Comparison of ENCODE assay signal across 1 cellular context in genomic region chr11:95789506-95790122, GRCh38.
A peak's percentile ranks its signal among the peaks of the same experiment; 100 is the strongest.
TF ChIP-seq lines count a peak whose summit lies in the region.

Gene FAM76B, minus strand, starts transcription at chr11:95789782. Its CDS starts 304 bp downstream, at chr11:95789478.

TF ChIP-seq in HepG2, 621 proteins besides CTCF, POLR2A, EP300 and RAD21 (continued from another document and continues in another):
- no peak for TF ChIP-seq ZNF646 (CRISPR knock-in tag; IDR thresholded peaks at IDR 0.05)
- TF ChIP-seq FIP1L1 (IDR thresholded peaks at IDR 0.05; ENCODE audit: borderline replicate concordance, insufficient read depth, low read depth, low read length): peak; percentile 92; the same call in 1 of the 2 replicates
- no peak for TF ChIP-seq ZNF34 (CRISPR knock-in tag; IDR thresholded peaks at IDR 0.05; ENCODE audit: borderline replicate concordance)
- no peak; the same call in 1 of the 2 replicates for TF ChIP-seq ZNF143 (CRISPR knock-in tag; IDR thresholded peaks at IDR 0.05)
- TF ChIP-seq SIX1 (CRISPR knock-in tag; IDR thresholded peaks at IDR 0.05; ENCODE audit: borderline replicate concordance): 0 out of 2 replicates have a peak, but pooled peaks have one; percentile 34
- TF ChIP-seq, protein P1, sequence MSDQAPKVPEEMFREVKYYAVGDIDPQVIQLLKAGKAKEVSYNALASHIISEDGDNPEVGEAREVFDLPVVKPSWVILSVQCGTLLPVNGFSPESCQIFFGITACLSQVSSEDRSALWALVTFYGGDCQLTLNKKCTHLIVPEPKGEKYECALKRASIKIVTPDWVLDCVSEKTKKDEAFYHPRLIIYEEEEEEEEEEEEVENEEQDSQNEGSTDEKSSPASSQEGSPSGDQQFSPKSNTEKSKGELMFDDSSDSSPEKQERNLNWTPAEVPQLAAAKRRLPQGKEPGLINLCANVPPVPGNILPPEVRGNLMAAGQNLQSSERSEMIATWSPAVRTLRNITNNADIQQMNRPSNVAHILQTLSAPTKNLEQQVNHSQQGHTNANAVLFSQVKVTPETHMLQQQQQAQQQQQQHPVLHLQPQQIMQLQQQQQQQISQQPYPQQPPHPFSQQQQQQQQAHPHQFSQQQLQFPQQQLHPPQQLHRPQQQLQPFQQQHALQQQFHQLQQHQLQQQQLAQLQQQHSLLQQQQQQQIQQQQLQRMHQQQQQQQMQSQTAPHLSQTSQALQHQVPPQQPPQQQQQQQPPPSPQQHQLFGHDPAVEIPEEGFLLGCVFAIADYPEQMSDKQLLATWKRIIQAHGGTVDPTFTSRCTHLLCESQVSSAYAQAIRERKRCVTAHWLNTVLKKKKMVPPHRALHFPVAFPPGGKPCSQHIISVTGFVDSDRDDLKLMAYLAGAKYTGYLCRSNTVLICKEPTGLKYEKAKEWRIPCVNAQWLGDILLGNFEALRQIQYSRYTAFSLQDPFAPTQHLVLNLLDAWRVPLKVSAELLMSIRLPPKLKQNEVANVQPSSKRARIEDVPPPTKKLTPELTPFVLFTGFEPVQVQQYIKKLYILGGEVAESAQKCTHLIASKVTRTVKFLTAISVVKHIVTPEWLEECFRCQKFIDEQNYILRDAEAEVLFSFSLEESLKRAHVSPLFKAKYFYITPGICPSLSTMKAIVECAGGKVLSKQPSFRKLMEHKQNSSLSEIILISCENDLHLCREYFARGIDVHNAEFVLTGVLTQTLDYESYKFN (CRISPR knock-in tag; conservative IDR thresholded peaks at IDR 0.05): peak; percentile 57; the same call in 1 of the 2 replicates
- TF ChIP-seq HCFC1 (IDR thresholded peaks at IDR 0.05; ENCODE audit: low read depth, low read length): 0 out of 2 replicates have a peak, but pooled peaks have one; percentile 50
- TF ChIP-seq MEIS1 (CRISPR knock-in tag; IDR thresholded peaks at IDR 0.05; ENCODE audit: borderline replicate concordance): 0 out of 2 replicates have a peak, but pooled peaks have one; percentile 38
- TF ChIP-seq, protein P2, sequence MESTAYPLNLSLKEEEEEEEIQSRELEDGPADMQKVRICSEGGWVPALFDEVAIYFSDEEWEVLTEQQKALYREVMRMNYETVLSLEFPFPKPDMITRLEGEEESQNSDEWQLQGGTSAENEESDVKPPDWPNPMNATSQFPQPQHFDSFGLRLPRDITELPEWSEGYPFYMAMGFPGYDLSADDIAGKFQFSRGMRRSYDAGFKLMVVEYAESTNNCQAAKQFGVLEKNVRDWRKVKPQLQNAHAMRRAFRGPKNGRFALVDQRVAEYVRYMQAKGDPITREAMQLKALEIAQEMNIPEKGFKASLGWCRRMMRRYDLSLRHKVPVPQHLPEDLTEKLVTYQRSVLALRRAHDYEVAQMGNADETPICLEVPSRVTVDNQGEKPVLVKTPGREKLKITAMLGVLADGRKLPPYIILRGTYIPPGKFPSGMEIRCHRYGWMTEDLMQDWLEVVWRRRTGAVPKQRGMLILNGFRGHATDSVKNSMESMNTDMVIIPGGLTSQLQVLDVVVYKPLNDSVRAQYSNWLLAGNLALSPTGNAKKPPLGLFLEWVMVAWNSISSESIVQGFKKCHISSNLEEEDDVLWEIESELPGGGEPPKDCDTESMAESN (CRISPR knock-in tag; conservative IDR thresholded peaks at IDR 0.05): no peak; the same call in 1 of the 2 replicates
- peak; percentile 92 for TF ChIP-seq SAP130 (CRISPR knock-in tag; IDR thresholded peaks at IDR 0.05; ENCODE audit: low read depth)
- no peak for TF ChIP-seq AKAP8 (CRISPR knock-in tag; IDR thresholded peaks at IDR 0.05)
- TF ChIP-seq CC2D1A (CRISPR knock-in tag; IDR thresholded peaks at IDR 0.05): no peak
- TF ChIP-seq RFXAP (CRISPR knock-in tag; IDR thresholded peaks at IDR 0.05; ENCODE audit: borderline replicate concordance): no peak; the same call in 1 of the 2 replicates
- no peak for TF ChIP-seq SP140L (CRISPR knock-in tag; IDR thresholded peaks at IDR 0.05; ENCODE audit: borderline replicate concordance)
- peak; percentile 90 for TF ChIP-seq CSRNP1 (CRISPR knock-in tag; IDR thresholded peaks at IDR 0.05)
- TF ChIP-seq, protein P3, sequence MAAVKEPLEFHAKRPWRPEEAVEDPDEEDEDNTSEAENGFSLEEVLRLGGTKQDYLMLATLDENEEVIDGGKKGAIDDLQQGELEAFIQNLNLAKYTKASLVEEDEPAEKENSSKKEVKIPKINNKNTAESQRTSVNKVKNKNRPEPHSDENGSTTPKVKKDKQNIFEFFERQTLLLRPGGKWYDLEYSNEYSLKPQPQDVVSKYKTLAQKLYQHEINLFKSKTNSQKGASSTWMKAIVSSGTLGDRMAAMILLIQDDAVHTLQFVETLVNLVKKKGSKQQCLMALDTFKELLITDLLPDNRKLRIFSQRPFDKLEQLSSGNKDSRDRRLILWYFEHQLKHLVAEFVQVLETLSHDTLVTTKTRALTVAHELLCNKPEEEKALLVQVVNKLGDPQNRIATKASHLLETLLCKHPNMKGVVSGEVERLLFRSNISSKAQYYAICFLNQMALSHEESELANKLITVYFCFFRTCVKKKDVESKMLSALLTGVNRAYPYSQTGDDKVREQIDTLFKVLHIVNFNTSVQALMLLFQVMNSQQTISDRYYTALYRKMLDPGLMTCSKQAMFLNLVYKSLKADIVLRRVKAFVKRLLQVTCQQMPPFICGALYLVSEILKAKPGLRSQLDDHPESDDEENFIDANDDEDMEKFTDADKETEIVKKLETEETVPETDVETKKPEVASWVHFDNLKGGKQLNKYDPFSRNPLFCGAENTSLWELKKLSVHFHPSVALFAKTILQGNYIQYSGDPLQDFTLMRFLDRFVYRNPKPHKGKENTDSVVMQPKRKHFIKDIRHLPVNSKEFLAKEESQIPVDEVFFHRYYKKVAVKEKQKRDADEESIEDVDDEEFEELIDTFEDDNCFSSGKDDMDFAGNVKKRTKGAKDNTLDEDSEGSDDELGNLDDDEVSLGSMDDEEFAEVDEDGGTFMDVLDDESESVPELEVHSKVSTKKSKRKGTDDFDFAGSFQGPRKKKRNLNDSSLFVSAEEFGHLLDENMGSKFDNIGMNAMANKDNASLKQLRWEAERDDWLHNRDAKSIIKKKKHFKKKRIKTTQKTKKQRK (IDR thresholded peaks at IDR 0.05; ENCODE audit: low read length): no peak
- peak; percentile 64 for TF ChIP-seq TBX2 (CRISPR knock-in tag; IDR thresholded peaks at IDR 0.05; ENCODE audit: borderline replicate concordance)
- peak; percentile 97 for TF ChIP-seq ZNF891 (CRISPR knock-in tag; IDR thresholded peaks at IDR 0.05)
- no peak for TF ChIP-seq ZNF512 (CRISPR knock-in tag; IDR thresholded peaks at IDR 0.05)
- TF ChIP-seq ZNF30 (CRISPR knock-in tag; IDR thresholded peaks at IDR 0.05): no peak
- TF ChIP-seq HDAC6 (IDR thresholded peaks at IDR 0.05; ENCODE audit: low read depth, low read length): no peak
- no peak for TF ChIP-seq ZKSCAN5 (CRISPR knock-in tag; IDR thresholded peaks at IDR 0.05)
- TF ChIP-seq THAP9 (CRISPR knock-in tag; IDR thresholded peaks at IDR 0.05; ENCODE audit: borderline replicate concordance): peak; percentile 46; the same call in 1 of the 2 replicates
- TF ChIP-seq, protein P4, sequence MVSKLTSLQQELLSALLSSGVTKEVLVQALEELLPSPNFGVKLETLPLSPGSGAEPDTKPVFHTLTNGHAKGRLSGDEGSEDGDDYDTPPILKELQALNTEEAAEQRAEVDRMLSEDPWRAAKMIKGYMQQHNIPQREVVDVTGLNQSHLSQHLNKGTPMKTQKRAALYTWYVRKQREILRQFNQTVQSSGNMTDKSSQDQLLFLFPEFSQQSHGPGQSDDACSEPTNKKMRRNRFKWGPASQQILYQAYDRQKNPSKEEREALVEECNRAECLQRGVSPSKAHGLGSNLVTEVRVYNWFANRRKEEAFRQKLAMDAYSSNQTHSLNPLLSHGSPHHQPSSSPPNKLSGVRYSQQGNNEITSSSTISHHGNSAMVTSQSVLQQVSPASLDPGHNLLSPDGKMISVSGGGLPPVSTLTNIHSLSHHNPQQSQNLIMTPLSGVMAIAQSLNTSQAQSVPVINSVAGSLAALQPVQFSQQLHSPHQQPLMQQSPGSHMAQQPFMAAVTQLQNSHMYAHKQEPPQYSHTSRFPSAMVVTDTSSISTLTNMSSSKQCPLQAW (CRISPR knock-in tag; IDR thresholded peaks at IDR 0.05): peak; percentile 90
- peak; percentile 5; the same call in 1 of the 2 replicates for TF ChIP-seq ZNF24 (IDR thresholded peaks at IDR 0.05)
- 0 out of 2 replicates have a peak, but pooled peaks have one; percentile 11 for TF ChIP-seq ZSCAN9 (CRISPR knock-in tag; IDR thresholded peaks at IDR 0.05; ENCODE audit: borderline replicate concordance)
- TF ChIP-seq ZNF776 (CRISPR knock-in tag; IDR thresholded peaks at IDR 0.05): peak; percentile 43; the same call in 1 of the 2 replicates
- no peak for TF ChIP-seq NFIB (CRISPR knock-in tag; IDR thresholded peaks at IDR 0.05; ENCODE audit: borderline replicate concordance)
- TF ChIP-seq ZNF670 (CRISPR knock-in tag; IDR thresholded peaks at IDR 0.05; ENCODE audit: borderline replicate concordance): peak; percentile 54; the same call in 1 of the 2 replicates
